31 cellular contexts compared by ENCODE assay signal in genomic region chr4:142005519-142005918, GRCh38.
"Had no signal": no experiment of that assay in that cellular context is flagged by ENCODE, and none has a peak within 500 bp of the region (broad histone marks: within the 10 kb centered on the region; RNA-seq: fewer than 3 reads in every experiment).

No MANE protein-coding gene starts in this region.

- H3K4me1 ChIP-seq: adrenal gland, ascending aorta, body of pancreas, breast epithelium had no signal

- H3K4me3 ChIP-seq: adrenal gland, ascending aorta, body of pancreas, breast epithelium, cardiac muscle cell had no signal

- ATAC-seq: activated naive CD4-positive, alpha-beta T cell treated with anti-CD3 and anti-CD28 coated beads, Interleukin-2, amount 50 U/mL, for 72 hours; activated naive CD8-positive, alpha-beta T cell treated with anti-CD3 and anti-CD28 coated beads, Interleukin-2, amount 50 U/mL, for 24 hours; activated T-cell treated with anti-CD3 and anti-CD28 coated beads, Interleukin-2, amount 50 U/mL, for 4 hours; activated T-cell treated with anti-CD3 and anti-CD28 coated beads, Interleukin-2, amount 50 U/mL, for 72 hours; activated T-helper 17 cell treated with anti-CD3 and anti-CD28 coated beads, Interleukin-2, amount 50 U/mL, for 72 hours; body of pancreas had no signal

- H3K36me3 ChIP-seq: adrenal gland, ascending aorta, brain microvascular endothelial cell, breast epithelium, cardiac muscle cell had no signal

- H3K27me3 ChIP-seq: adrenal gland, ascending aorta, body of pancreas, brain microvascular endothelial cell, breast epithelium, cardiac muscle cell had no signal

- H3K9me3 ChIP-seq: adrenal gland, body of pancreas had no signal

- H3K27ac ChIP-seq: adrenal gland, ascending aorta, body of pancreas, brain microvascular endothelial cell, breast epithelium, cardiac muscle cell had no signal

- DNase-seq: activated effector memory CD4-positive, alpha-beta T cell treated with anti-CD3 and anti-CD28 coated beads, Interleukin-2, amount 50 U/mL, for 16 hours; activated effector memory CD4-positive, alpha-beta T cell treated with Interleukin-2 at 50 U/mL for 16 hours; activated gamma-delta T cell; activated gamma-delta T cell treated with Interleukin-2 at 50 U/mL for 16 hours; activated naive CD4-positive, alpha-beta T cell; activated naive CD4-positive, alpha-beta T cell treated with anti-CD3 and anti-CD28 coated beads for 36 hours; activated naive CD4-positive, alpha-beta T cell treated with anti-CD3 and anti-CD28 coated beads, Interleukin-2, amount 10 ng/mL, durations not matched to agents 7 days and 5 days; activated naive CD4-positive, alpha-beta T cell treated with anti-CD3 and anti-CD28 coated beads, Interleukin-2, amount 50 U/mL, for 16 hours; activated naive CD4-positive, alpha-beta T cell treated with Interleukin-2 at 50 U/mL for 16 hours; activated naive CD8-positive, alpha-beta T cell treated with anti-CD3 and anti-CD28 coated beads for 36 hours; activated naive CD8-positive, alpha-beta T cell treated with anti-CD3 and anti-CD28 coated beads, Interleukin-2, amount 10 ng/mL, durations not matched to agents 7 days and 5 days; activated naive CD8-positive, alpha-beta T cell treated with anti-CD3 and anti-CD28 coated beads, Interleukin-2, amount 50 U/mL, for 24 hours; activated T-cell treated with anti-CD3 and anti-CD28 coated beads, Interleukin-2, amount 50 U/mL, for 24 hours; activated T-cell treated with anti-CD3 and anti-CD28 coated beads, Interleukin-2, amount 50 U/mL, for 4 hours; activated T-cell treated with anti-CD3 and anti-CD28 coated beads, Interleukin-2, amount 50 U/mL, for 48 hours; activated T-cell treated with anti-CD3 and anti-CD28 coated beads, Interleukin-2, amount 50 U/mL, for 72 hours; adrenal gland; amniotic stem cell; amygdala; anterior cingulate cortex; aorta; body of pancreas; brain microvascular endothelial cell; caudate nucleus; central memory CD4-positive, alpha-beta T cell; cerebellar nuclear complex had no signal
